Comparison of ENCODE assay signal across 1 cellular context in the genomic region with DNA sequence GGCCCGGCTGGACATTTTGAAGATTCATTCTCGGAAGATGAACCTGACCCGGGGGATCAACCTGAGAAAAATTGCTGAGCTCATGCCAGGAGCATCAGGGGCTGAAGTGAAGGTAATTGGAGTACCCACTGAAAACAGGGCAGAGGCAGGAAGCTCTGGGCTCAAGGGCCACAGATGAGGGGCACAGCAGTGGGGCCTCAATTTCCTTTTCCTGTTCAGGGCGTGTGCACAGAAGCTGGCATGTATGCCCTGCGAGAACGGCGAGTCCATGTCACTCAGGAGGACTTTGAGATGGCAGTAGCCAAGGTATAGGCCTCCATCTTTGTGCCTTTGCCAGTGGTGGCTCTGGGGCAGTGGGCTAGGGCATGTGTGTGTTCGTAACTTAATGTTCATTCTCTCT.
TF ChIP-seq lines count a peak whose summit lies in the region.

No MANE protein-coding gene starts in this region.

TF ChIP-seq in GM12878, 131 proteins besides CTCF, POLR2A, EP300 and RAD21:
- TF ChIP-seq, protein P1, sequence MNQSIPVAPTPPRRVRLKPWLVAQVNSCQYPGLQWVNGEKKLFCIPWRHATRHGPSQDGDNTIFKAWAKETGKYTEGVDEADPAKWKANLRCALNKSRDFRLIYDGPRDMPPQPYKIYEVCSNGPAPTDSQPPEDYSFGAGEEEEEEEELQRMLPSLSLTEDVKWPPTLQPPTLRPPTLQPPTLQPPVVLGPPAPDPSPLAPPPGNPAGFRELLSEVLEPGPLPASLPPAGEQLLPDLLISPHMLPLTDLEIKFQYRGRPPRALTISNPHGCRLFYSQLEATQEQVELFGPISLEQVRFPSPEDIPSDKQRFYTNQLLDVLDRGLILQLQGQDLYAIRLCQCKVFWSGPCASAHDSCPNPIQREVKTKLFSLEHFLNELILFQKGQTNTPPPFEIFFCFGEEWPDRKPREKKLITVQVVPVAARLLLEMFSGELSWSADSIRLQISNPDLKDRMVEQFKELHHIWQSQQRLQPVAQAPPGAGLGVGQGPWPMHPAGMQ (IDR thresholded peaks at IDR 0.05; ENCODE audit: borderline replicate concordance) = no peak
- TF ChIP-seq NFYA (IDR thresholded peaks at IDR 0.05; ENCODE audit: borderline replicate concordance, low read depth, low read length) (no peak), MEF2B (IDR thresholded peaks at IDR 0.05; ENCODE audit: partially characterized antibody, poor library complexity, severe bottlenecking) (no peak), JUND (IDR thresholded peaks at IDR 0.05; ENCODE audit: low read depth, low read length) (no peak), TCF7 (IDR thresholded peaks at IDR 0.05; ENCODE audit: borderline replicate concordance) (no peak), WRNIP1 (IDR thresholded peaks at IDR 0.05; ENCODE audit: borderline replicate concordance, low read depth, low read length) (no peak), ZNF274 (IDR thresholded peaks at IDR 0.05; ENCODE audit: insufficient read depth, insufficient read length) (no peak), E4F1 (IDR thresholded peaks at IDR 0.05; ENCODE audit: borderline replicate concordance, partially characterized antibody) (no peak), CBFB (IDR thresholded peaks at IDR 0.05; ENCODE audit: low read depth) (no peak), POLR2AphosphoS2 (IDR thresholded peaks at IDR 0.05; ENCODE audit: low read depth, low read length) (no peak), CHD4 (IDR thresholded peaks at IDR 0.05) (no peak), PML (IDR thresholded peaks at IDR 0.05; ENCODE audit: low read length) (no peak), NR2C1 (IDR thresholded peaks at IDR 0.05) (no peak), SRF (IDR thresholded peaks at IDR 0.05; ENCODE audit: low read depth in 2 of 2, low read length in 2 of 2) (no peak), FOXK2 (IDR thresholded peaks at IDR 0.05) (no peak), SPI1 (IDR thresholded peaks at IDR 0.05; ENCODE audit: borderline replicate concordance, insufficient read depth, low read depth, low read length) (no peak)
- TF ChIP-seq, protein P2, sequence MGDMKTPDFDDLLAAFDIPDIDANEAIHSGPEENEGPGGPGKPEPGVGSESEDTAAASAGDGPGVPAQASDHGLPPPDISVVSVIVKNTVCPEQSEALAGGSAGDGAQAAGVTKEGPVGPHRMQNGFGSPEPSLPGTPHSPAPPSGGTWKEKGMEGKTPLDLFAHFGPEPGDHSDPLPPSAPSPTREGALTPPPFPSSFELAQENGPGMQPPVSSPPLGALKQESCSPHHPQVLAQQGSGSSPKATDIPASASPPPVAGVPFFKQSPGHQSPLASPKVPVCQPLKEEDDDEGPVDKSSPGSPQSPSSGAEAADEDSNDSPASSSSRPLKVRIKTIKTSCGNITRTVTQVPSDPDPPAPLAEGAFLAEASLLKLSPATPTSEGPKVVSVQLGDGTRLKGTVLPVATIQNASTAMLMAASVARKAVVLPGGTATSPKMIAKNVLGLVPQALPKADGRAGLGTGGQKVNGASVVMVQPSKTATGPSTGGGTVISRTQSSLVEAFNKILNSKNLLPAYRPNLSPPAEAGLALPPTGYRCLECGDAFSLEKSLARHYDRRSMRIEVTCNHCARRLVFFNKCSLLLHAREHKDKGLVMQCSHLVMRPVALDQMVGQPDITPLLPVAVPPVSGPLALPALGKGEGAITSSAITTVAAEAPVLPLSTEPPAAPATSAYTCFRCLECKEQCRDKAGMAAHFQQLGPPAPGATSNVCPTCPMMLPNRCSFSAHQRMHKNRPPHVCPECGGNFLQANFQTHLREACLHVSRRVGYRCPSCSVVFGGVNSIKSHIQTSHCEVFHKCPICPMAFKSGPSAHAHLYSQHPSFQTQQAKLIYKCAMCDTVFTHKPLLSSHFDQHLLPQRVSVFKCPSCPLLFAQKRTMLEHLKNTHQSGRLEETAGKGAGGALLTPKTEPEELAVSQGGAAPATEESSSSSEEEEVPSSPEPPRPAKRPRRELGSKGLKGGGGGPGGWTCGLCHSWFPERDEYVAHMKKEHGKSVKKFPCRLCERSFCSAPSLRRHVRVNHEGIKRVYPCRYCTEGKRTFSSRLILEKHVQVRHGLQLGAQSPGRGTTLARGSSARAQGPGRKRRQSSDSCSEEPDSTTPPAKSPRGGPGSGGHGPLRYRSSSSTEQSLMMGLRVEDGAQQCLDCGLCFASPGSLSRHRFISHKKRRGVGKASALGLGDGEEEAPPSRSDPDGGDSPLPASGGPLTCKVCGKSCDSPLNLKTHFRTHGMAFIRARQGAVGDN (IDR thresholded peaks at IDR 0.05) = no peak
- TF ChIP-seq, protein P3, sequence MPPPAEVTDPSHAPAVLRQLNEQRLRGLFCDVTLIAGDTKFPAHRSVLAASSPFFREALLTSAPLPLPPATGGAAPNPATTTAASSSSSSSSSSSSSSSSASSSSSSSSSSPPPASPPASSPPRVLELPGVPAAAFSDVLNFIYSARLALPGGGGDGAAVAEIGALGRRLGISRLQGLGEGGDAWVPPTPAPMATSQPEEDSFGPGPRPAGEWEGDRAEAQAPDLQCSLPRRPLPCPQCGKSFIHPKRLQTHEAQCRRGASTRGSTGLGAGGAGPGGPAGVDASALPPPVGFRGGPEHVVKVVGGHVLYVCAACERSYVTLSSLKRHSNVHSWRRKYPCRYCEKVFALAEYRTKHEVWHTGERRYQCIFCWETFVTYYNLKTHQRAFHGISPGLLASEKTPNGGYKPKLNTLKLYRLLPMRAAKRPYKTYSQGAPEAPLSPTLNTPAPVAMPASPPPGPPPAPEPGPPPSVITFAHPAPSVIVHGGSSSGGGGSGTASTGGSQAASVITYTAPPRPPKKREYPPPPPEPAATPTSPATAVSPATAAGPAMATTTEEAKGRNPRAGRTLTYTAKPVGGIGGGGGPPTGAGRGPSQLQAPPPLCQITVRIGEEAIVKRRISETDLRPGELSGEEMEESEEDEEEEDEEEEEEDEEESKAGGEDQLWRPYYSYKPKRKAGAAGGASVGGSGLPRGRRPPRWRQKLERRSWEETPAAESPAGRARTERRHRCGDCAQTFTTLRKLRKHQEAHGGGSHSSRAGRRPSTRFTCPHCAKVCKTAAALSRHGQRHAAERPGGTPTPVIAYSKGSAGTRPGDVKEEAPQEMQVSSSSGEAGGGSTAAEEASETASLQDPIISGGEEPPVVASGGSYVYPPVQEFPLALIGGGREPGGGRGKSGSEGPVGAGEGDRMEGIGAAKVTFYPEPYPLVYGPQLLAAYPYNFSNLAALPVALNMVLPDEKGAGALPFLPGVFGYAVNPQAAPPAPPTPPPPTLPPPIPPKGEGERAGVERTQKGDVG (CRISPR knock-in tag; IDR thresholded peaks at IDR 0.05) = no peak
- TF ChIP-seq, protein P4, sequence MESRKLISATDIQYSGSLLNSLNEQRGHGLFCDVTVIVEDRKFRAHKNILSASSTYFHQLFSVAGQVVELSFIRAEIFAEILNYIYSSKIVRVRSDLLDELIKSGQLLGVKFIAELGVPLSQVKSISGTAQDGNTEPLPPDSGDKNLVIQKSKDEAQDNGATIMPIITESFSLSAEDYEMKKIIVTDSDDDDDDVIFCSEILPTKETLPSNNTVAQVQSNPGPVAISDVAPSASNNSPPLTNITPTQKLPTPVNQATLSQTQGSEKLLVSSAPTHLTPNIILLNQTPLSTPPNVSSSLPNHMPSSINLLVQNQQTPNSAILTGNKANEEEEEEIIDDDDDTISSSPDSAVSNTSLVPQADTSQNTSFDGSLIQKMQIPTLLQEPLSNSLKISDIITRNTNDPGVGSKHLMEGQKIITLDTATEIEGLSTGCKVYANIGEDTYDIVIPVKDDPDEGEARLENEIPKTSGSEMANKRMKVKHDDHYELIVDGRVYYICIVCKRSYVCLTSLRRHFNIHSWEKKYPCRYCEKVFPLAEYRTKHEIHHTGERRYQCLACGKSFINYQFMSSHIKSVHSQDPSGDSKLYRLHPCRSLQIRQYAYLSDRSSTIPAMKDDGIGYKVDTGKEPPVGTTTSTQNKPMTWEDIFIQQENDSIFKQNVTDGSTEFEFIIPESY (IDR thresholded peaks at IDR 0.05) = no peak
- TF ChIP-seq, protein P5, sequence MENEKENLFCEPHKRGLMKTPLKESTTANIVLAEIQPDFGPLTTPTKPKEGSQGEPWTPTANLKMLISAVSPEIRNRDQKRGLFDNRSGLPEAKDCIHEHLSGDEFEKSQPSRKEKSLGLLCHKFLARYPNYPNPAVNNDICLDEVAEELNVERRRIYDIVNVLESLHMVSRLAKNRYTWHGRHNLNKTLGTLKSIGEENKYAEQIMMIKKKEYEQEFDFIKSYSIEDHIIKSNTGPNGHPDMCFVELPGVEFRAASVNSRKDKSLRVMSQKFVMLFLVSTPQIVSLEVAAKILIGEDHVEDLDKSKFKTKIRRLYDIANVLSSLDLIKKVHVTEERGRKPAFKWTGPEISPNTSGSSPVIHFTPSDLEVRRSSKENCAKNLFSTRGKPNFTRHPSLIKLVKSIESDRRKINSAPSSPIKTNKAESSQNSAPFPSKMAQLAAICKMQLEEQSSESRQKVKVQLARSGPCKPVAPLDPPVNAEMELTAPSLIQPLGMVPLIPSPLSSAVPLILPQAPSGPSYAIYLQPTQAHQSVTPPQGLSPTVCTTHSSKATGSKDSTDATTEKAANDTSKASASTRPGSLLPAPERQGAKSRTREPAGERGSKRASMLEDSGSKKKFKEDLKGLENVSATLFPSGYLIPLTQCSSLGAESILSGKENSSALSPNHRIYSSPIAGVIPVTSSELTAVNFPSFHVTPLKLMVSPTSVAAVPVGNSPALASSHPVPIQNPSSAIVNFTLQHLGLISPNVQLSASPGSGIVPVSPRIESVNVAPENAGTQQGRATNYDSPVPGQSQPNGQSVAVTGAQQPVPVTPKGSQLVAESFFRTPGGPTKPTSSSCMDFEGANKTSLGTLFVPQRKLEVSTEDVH (IDR thresholded peaks at IDR 0.05; ENCODE audit: low read depth, partially characterized antibody) = no peak
